ENCODE assay signal across 27 cellular contexts in genomic region chr3:100471436-100471835, GRCh38.
"Had no signal": no experiment of that assay in that cellular context is flagged by ENCODE, and none has a peak within 500 bp of the region (broad histone marks: within the 10 kb centered on the region; RNA-seq: fewer than 3 reads in every experiment).

No MANE protein-coding gene starts in this region.

- H3K36me3 ChIP-seq: colonic mucosa, esophagus muscularis mucosa, esophagus squamous epithelium, gastrocnemius medialis, gastroesophageal sphincter, heart left ventricle, heart right ventricle had no signal

- DNase-seq: colonic mucosa; cortex of kidney; dermis blood vessel endothelial cell; dorsolateral prefrontal cortex; effector CD4-positive, alpha-beta T cell; effector CD8-positive, alpha-beta T cell; effector memory CD4-positive, alpha-beta T cell; effector memory CD8-positive, alpha-beta T cell; endodermal cell; erythroblast; esophagus squamous epithelium; foreskin fibroblast; foreskin keratinocyte; foreskin melanocyte; gastrocnemius medialis; glutamatergic neuron; head of caudate nucleus; heart left ventricle; heart right ventricle had no signal

- H3K27me3 ChIP-seq: colonic mucosa, dorsolateral prefrontal cortex, esophagus muscularis mucosa, esophagus squamous epithelium, foreskin keratinocyte, gastrocnemius medialis, gastroesophageal sphincter, heart left ventricle, heart right ventricle had no signal

- H3K4me3 ChIP-seq: colonic mucosa, coronary artery, dorsolateral prefrontal cortex, esophagus muscularis mucosa, esophagus squamous epithelium, gastrocnemius medialis, gastroesophageal sphincter, heart left ventricle, heart right ventricle had no signal

- FAIRE-seq: endometrium, endothelial cell of umbilical vein, frontal cortex had no signal

- H3K27ac ChIP-seq: colonic mucosa, coronary artery, dorsolateral prefrontal cortex, epithelial cell of prostate, esophagus muscularis mucosa, esophagus squamous epithelium, foreskin keratinocyte, gastrocnemius medialis, gastroesophageal sphincter, heart left ventricle, heart right ventricle had no signal

- H3K9me3 ChIP-seq: colonic mucosa, esophagus muscularis mucosa, gastrocnemius medialis had no signal

- ATAC-seq: effector memory CD8-positive, alpha-beta T cell; esophagus mucosa; foreskin keratinocyte; gastrocnemius medialis; gastroesophageal sphincter; heart left ventricle; heart right ventricle had no signal

- H3K4me1 ChIP-seq: colonic mucosa, esophagus muscularis mucosa, foreskin keratinocyte, gastrocnemius medialis, gastroesophageal sphincter had no signal
